14 cellular contexts compared by ENCODE assay signal in genomic region chr4:8371251-8371995, GRCh38.
"Had no signal": no experiment of that assay in that cellular context is flagged by ENCODE, and none has a peak within 500 bp of the region (broad histone marks: within the 10 kb centered on the region; RNA-seq: fewer than 3 reads in every experiment).

No MANE protein-coding gene starts in this region.

- H3K27ac ChIP-seq: SK-N-MC had no signal

- DNase-seq: activated naive CD4-positive, alpha-beta T cell; activated naive CD8-positive, alpha-beta T cell treated with anti-CD3 and anti-CD28 coated beads, Interleukin-2, amount 10 ng/mL, durations not matched to agents 7 days and 5 days; activated T-cell treated with anti-CD3 and anti-CD28 coated beads for 4 hours; dermis blood vessel endothelial cell; effector memory CD8-positive, alpha-beta T cell; foreskin melanocyte; head of caudate nucleus; nephron progenitor cell; stimulated activated CD4-positive, alpha-beta T cell treated with anti-CD3 and anti-CD28 coated beads, Interleukin-2, amount 100 ng/mL, for 48 hours; stimulated activated naive B cell treated with anti-CD40 and anti-IgM and Interleukin-4, amounts not matched to agents 10 μg/mL and 1 μg/mL and 100 μg/mL, for 72 hours; T-cell; T1000; trophoblast cell had no signal

- H3K4me3 ChIP-seq: SK-N-MC had no signal
